Comparison of ENCODE assay signal across 1 cellular context in the genomic region with DNA sequence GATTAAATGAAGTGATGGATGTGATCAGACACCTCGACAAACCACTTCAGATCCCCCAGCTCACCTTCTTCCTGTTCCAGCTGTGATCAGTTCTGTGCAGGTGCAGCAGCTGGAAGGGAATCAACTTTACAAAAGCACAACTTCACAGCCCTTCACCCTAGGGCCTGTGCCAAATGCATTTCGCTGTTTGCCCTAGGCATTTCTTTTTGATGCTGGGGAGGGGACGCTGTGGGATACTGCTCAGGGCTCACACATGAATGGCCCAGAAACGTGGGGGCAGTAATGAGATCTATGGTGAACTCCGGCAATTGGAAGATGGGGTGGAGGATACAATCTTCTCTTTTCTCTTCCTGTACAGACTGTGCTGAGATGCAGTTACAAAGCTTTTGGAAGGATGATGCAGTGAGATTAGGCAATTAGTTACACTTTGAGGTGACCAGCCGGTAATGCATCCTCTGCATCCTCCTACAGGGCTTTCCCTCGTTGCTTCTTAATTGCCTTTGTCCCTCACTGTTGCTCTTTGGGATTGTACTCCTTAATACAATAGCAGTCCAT.
TF ChIP-seq lines count a peak whose summit lies in the region.

No MANE protein-coding gene starts in this region.

TF ChIP-seq in GM23338, 12 proteins besides CTCF, POLR2A, EP300 and RAD21 (continued from another document):
- TF ChIP-seq, protein P1, sequence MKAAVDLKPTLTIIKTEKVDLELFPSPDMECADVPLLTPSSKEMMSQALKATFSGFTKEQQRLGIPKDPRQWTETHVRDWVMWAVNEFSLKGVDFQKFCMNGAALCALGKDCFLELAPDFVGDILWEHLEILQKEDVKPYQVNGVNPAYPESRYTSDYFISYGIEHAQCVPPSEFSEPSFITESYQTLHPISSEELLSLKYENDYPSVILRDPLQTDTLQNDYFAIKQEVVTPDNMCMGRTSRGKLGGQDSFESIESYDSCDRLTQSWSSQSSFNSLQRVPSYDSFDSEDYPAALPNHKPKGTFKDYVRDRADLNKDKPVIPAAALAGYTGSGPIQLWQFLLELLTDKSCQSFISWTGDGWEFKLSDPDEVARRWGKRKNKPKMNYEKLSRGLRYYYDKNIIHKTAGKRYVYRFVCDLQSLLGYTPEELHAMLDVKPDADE (IDR thresholded peaks at IDR 0.05) = no peak
- no peak for TF ChIP-seq POLR2AphosphoS5 (IDR thresholded peaks at IDR 0.05; ENCODE audit: low read depth)
- TF ChIP-seq ZNF331 (CRISPR knock-in tag; IDR thresholded peaks at IDR 0.05; ENCODE audit: low read depth) = no peak
- TF ChIP-seq, protein P2, sequence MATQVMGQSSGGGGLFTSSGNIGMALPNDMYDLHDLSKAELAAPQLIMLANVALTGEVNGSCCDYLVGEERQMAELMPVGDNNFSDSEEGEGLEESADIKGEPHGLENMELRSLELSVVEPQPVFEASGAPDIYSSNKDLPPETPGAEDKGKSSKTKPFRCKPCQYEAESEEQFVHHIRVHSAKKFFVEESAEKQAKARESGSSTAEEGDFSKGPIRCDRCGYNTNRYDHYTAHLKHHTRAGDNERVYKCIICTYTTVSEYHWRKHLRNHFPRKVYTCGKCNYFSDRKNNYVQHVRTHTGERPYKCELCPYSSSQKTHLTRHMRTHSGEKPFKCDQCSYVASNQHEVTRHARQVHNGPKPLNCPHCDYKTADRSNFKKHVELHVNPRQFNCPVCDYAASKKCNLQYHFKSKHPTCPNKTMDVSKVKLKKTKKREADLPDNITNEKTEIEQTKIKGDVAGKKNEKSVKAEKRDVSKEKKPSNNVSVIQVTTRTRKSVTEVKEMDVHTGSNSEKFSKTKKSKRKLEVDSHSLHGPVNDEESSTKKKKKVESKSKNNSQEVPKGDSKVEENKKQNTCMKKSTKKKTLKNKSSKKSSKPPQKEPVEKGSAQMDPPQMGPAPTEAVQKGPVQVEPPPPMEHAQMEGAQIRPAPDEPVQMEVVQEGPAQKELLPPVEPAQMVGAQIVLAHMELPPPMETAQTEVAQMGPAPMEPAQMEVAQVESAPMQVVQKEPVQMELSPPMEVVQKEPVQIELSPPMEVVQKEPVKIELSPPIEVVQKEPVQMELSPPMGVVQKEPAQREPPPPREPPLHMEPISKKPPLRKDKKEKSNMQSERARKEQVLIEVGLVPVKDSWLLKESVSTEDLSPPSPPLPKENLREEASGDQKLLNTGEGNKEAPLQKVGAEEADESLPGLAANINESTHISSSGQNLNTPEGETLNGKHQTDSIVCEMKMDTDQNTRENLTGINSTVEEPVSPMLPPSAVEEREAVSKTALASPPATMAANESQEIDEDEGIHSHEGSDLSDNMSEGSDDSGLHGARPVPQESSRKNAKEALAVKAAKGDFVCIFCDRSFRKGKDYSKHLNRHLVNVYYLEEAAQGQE (IDR thresholded peaks at IDR 0.05; ENCODE audit: unreplicated experiment) = no peak
- no peak for TF ChIP-seq STAT1 (IDR thresholded peaks at IDR 0.05; ENCODE audit: unreplicated experiment)
